ENCODE assay signal across 9 cellular contexts in the genomic region with DNA sequence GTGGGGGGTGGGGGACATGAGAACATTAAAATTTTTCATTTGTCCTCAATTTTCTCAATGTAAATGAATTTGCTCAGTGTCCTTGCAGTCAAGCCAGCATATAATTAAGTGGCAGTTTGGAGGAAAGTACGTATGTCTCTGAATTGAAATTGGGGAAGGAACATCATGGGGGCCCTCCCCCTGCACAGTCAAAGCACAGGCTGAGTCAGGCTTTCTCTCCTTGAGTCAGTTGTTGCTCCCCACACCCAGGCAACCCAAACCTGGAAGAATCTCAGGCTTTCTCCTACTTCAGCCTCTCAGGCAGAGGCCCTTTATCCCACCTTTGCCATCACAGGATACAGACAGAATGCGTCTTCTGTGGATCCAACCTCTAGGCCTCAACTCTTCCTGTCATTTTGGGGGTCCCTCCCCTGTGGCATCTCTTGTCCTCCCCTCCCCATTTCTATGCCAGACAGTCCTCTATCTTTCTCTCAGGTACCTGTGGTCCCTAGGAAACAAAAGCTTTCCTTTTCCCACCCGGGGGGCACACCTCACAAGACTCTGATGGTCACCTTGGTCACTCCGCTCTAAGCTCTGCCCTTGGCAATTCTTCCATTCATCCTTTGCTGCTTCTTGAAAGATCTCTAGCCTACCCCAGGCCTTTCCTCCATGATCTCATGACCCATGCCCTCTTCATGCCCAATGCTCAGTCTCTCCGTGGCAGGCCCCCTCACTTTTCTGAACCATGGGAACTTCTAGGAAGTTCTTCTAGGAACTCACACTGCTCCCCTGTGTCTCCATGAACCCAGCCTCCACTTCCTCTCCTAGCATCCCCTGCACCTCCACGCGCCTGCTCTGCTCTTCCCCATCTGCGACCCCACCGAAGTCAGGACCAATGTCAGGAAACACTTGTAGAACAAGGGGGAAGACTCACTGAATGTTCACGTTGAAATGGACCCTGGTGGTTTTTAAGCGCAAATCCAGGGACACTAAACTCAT. TPM values are rescaled to one million over a fixed set of nuclear protein-coding genes. Genes with fewer than 3 reads are reported as not detected.
DNase-seq lines count a peak whose midpoint lies in the region; ATAC-seq, FAIRE-seq and TF ChIP-seq lines count a peak whose summit lies in the region.
"Had no signal": no experiment of that assay in that cellular context is flagged by ENCODE, and none has a peak within 500 bp of the region (broad histone marks: within the 10 kb centered on the region; RNA-seq: fewer than 3 reads in every experiment).

No MANE protein-coding gene starts in this region.

- H3K27ac ChIP-seq in naive thymus-derived CD4-positive, alpha-beta T cell (ENCODE audit: low read depth, low read length), result no peak overlapping the region
- H3K27ac ChIP-seq in tibial nerve, result no peak overlapping the region
- no peak overlapping the region for H3K27ac ChIP-seq in SJCRH30

- peak overlapping the region in 1 of 10 donors; percentile 9 for H3K4me3 Mint-ChIP-seq in naive thymus-derived CD4-positive, alpha-beta T cell

- intact Hi-C loops in naive thymus-derived CD4-positive, alpha-beta T cell (cut with micrococcal nuclease), result no loop called here

- no peak for TF ChIP-seq POLR2A in GM18505 (IDR thresholded peaks at IDR 0.05; ENCODE audit: borderline replicate concordance, extremely low read depth, insufficient read depth, insufficient read length)
- no peak for TF ChIP-seq POLR2A in H54 (IDR thresholded peaks at IDR 0.05; ENCODE audit: low read depth, low read length)
- no peak for TF ChIP-seq POLR2A in tibial nerve (IDR thresholded peaks at IDR 0.05)

- peaks cover 8 to 29% (median 9%) of the 10 kb centered on the region in 7 donors for H3K4me1 Mint-ChIP-seq in naive thymus-derived CD4-positive, alpha-beta T cell

- no peaks in the 10 kb centered on the region for H3K27me3 ChIP-seq in naive thymus-derived CD4-positive, alpha-beta T cell (ENCODE audit: control insufficient read depth in 2 of 2, insufficient read depth in 2 of 2, low read length in 2 of 2)
- H3K27me3 ChIP-seq in tibial nerve (no peaks in the 10 kb centered on the region), SJCRH30 (no peaks in the 10 kb centered on the region)

- H3K4me1 ChIP-seq in naive thymus-derived CD4-positive, alpha-beta T cell (ENCODE audit: control insufficient read depth in 2 of 2, insufficient read depth in 2 of 2, low read length in 2 of 2), result peaks cover 0 to 10% of the 10 kb centered on the region in 2 donors
- peaks cover 0 to 92% (median 19%) of the 10 kb centered on the region in 4 donors for H3K4me1 ChIP-seq in tibial nerve
- no peaks in the 10 kb centered on the region for H3K4me1 ChIP-seq in SJCRH30

- H3K27ac Mint-ChIP-seq in naive thymus-derived CD4-positive, alpha-beta T cell, result no peak overlapping the region

- CTCF ChIA-PET in naive thymus-derived CD4-positive, alpha-beta T cell (lab: Charles Lee), result no interaction called here

- TF ChIP-seq CTCF in tibial nerve (IDR thresholded peaks at IDR 0.05), result no peak

- H3K27me3 Mint-ChIP-seq in naive thymus-derived CD4-positive, alpha-beta T cell, result no peaks in the 10 kb centered on the region

- H3K9me3 ChIP-seq in naive thymus-derived CD4-positive, alpha-beta T cell (ENCODE audit: control insufficient read depth in 2 of 3, low read length in 3 of 3), result no peaks in the 10 kb centered on the region
- H3K9me3 ChIP-seq in tibial nerve (no peaks in the 10 kb centered on the region), SJCRH30 (replicated peaks) (no peaks in the 10 kb centered on the region)

- H3K36me3 ChIP-seq in naive thymus-derived CD4-positive, alpha-beta T cell (ENCODE audit: control insufficient read depth in 2 of 3, insufficient read depth in 3 of 3, low read length in 3 of 3), result no peaks in the 10 kb centered on the region
- H3K36me3 ChIP-seq in tibial nerve, result peaks cover 0 to 8% (median 0%) of the 10 kb centered on the region in 3 donors
- H3K36me3 ChIP-seq in SJCRH30, result 0 out of 2 replicates have a peak, but pooled peaks cover 2% of the 10 kb centered on the region

- 85% methylated on average over 11 of the region's 11 CpGs for WGBS in tibial nerve, 2 donors

- POLR2A ChIA-PET in naive thymus-derived CD4-positive, alpha-beta T cell (lab: Charles Lee), result no interaction called here

- H3K36me3 Mint-ChIP-seq in naive thymus-derived CD4-positive, alpha-beta T cell, result peaks cover 16 to 24% (median 18%) of the 10 kb centered on the region in 5 donors

- H3K4me3 ChIP-seq in naive thymus-derived CD4-positive, alpha-beta T cell (ENCODE audit: low read length), result no peak overlapping the region
- H3K4me3 ChIP-seq in tibial nerve (no peak overlapping the region), SJCRH30 (no peak overlapping the region)

- H3K9me3 Mint-ChIP-seq in naive thymus-derived CD4-positive, alpha-beta T cell, result peaks cover 0 to 1% (median 0%) of the 10 kb centered on the region in 11 donors

- ATAC-seq in GM18505 (IDR thresholded peaks at IDR 0.05; ENCODE audit: unreplicated experiment) (peak; percentile 67), GM18867 (IDR thresholded peaks at IDR 0.05; ENCODE audit: unreplicated experiment) (no peak)
- ATAC-seq in naive thymus-derived CD4-positive, alpha-beta T cell, result peak; percentile 85
- ATAC-seq: HCT116 had no signal

- no peak for FAIRE-seq in H54 (lab: Jason Lieb, UNC)

- DNase-seq in H54 (ENCODE audit: insufficient read length, low spot score), result peak; percentile 45
- DNase-seq in NOMO-1 (lab: John Stamatoyannopoulos, UW; ENCODE audit: unreplicated experiment in 2 of 2), result peak; percentile 40 to 65
- DNase-seq in naive thymus-derived CD4-positive, alpha-beta T cell, result peak in 1 of 9 donors; percentile 30
- DNase-seq in NCI-H2107 (lab: John Stamatoyannopoulos, UW), result no peak
- no peak for DNase-seq in tibial nerve (ENCODE audit: low spot score in 2 of 2)
- DNase-seq in SJCRH30, result no peak

- TF ChIP-seq EP300 in tibial nerve (IDR thresholded peaks at IDR 0.05), result no peak

RNA-seq across cellular contexts. Expression of gene CREB3L2, which starts 40.4 kb away (rescaled TPM):
- total RNA-seq in naive thymus-derived CD4-positive, alpha-beta T cell, result 10 to 100 TPM; 15.4 to 46.2 (median 19.6) TPM
- polyA plus RNA-seq in naive thymus-derived CD4-positive, alpha-beta T cell, result 1 to 10 TPM; 5.3 to 6.0 TPM
- 10 to 100 TPM; 43.5 to 73.0 (median 51.2) TPM for total RNA-seq in tibial nerve
- 18.4 and 18.7 TPM in 2 replicates for total RNA-seq in SJCRH30 (2014; rRNA removed; shearing (Covaris generic))

Comparison
In these comparisons a context has a peak if more than half of its experiments do, and no peak if none do; other contexts are left out.
1. DNase-seq: peak in H54 (single experiment) and NOMO-1 (2 of 2); none in NCI-H2107 (single experiment), tibial nerve (0 of 2) and SJCRH30 (0 of 2).